ENCODE assay signal across 10 cellular contexts in genomic region chr7:98641646-98642489, GRCh38. TPM values are rescaled to one million over a fixed set of nuclear protein-coding genes. Genes with fewer than 3 reads are reported as not detected.
DNase-seq lines count a peak whose midpoint lies in the region; ATAC-seq and TF ChIP-seq lines count a peak whose summit lies in the region.
"Had no signal": no experiment of that assay in that cellular context is flagged by ENCODE, and none has a peak within 500 bp of the region (broad histone marks: within the 10 kb centered on the region; RNA-seq: fewer than 3 reads in every experiment).

No MANE protein-coding gene starts in this region.

- ATAC-seq in GM21381 (IDR thresholded peaks at IDR 0.05; ENCODE audit: unreplicated experiment): peak; percentile 77
- peak; percentile 64 for ATAC-seq in HG03439 (IDR thresholded peaks at IDR 0.05; ENCODE audit: unreplicated experiment)

- no peaks in the 10 kb centered on the region for H3K27me3 Mint-ChIP-seq in activated CD4-positive, alpha-beta memory T cell treated with anti-CD3 and anti-CD28 coated beads, Interleukin-2, amount 10 ng/mL, durations not matched to agents 7 days and 5 days

- no peak for TF ChIP-seq CTCF in GM12875 (IDR thresholded peaks at IDR 0.05; ENCODE audit: borderline replicate concordance, insufficient read depth, low read depth, low read length)
- no peak for TF ChIP-seq CTCF in WERI-Rb-1 (IDR thresholded peaks at IDR 0.05; ENCODE audit: low read depth, low read length)

- peak; percentile 19 for DNase-seq in WERI-Rb-1
- DNase-seq in kidney tubule cell (ENCODE audit: low spot score): no peak
- DNase-seq in activated T-cell treated with anti-CD3 and anti-CD28 coated beads, Interleukin-2, amount 50 U/mL, for 1 hour: no peak
- no peak for DNase-seq in activated CD4-positive, alpha-beta memory T cell treated with anti-CD3 and anti-CD28 coated beads, Interleukin-2, amount 10 ng/mL, durations not matched to agents 7 days and 5 days
- DNase-seq in RKO (ENCODE audit: low spot score): no peak
- DNase-seq: erythroblast had no signal

- H3K27ac Mint-ChIP-seq in activated CD4-positive, alpha-beta memory T cell treated with anti-CD3 and anti-CD28 coated beads, Interleukin-2, amount 10 ng/mL, durations not matched to agents 7 days and 5 days: no peak overlapping the region

- H3K9me3 ChIP-seq in WERI-Rb-1 (ENCODE audit: severe bottlenecking): peaks cover 7% of the 10 kb centered on the region

- CTCF ChIA-PET in activated CD4-positive, alpha-beta memory T cell treated with anti-CD3 and anti-CD28 coated beads, Interleukin-2, amount 10 ng/mL, durations not matched to agents 7 days and 5 days (lab: Charles Lee): no interaction called here

- H3K4me3 ChIP-seq in GM12875 (ENCODE audit: low read depth, low read length) (peak overlapping the region; percentile 16), WERI-Rb-1 (ENCODE audit: low read depth, low read length) (no peak overlapping the region)

- H3K4me1 Mint-ChIP-seq in activated CD4-positive, alpha-beta memory T cell treated with anti-CD3 and anti-CD28 coated beads, Interleukin-2, amount 10 ng/mL, durations not matched to agents 7 days and 5 days: no peaks in the 10 kb centered on the region

- no peaks in the 10 kb centered on the region for H3K36me3 ChIP-seq in WERI-Rb-1

- POLR2A ChIA-PET in activated CD4-positive, alpha-beta memory T cell treated with anti-CD3 and anti-CD28 coated beads, Interleukin-2, amount 10 ng/mL, durations not matched to agents 7 days and 5 days (lab: Charles Lee): no interaction called here

- peaks cover 10% of the 10 kb centered on the region for H3K9me3 Mint-ChIP-seq in activated CD4-positive, alpha-beta memory T cell treated with anti-CD3 and anti-CD28 coated beads, Interleukin-2, amount 10 ng/mL, durations not matched to agents 7 days and 5 days

- H3K27me3 ChIP-seq in WERI-Rb-1 (ENCODE audit: insufficient read depth, low read depth, severe bottlenecking): no peaks in the 10 kb centered on the region

- H3K4me3 Mint-ChIP-seq in activated CD4-positive, alpha-beta memory T cell treated with anti-CD3 and anti-CD28 coated beads, Interleukin-2, amount 10 ng/mL, durations not matched to agents 7 days and 5 days: no peak overlapping the region

- H3K27ac ChIP-seq in WERI-Rb-1: no peak overlapping the region
- H3K27ac ChIP-seq: VCaP had no signal

- no peaks in the 10 kb centered on the region for H3K36me3 Mint-ChIP-seq in activated CD4-positive, alpha-beta memory T cell treated with anti-CD3 and anti-CD28 coated beads, Interleukin-2, amount 10 ng/mL, durations not matched to agents 7 days and 5 days (ENCODE audit: low read depth)

RNA-seq across cellular contexts. Expression of gene NPTX2, which starts 24.8 kb away (rescaled TPM):
- not detected for total RNA-seq in activated CD4-positive, alpha-beta memory T cell treated with anti-CD3 and anti-CD28 coated beads, Interleukin-2, amount 10 ng/mL, durations not matched to agents 7 days and 5 days
